In genomic region chr2:26971911-26972786, GRCh38 we compare ENCODE assay signal across 8 cellular contexts. TPM values are rescaled to one million over a fixed set of nuclear protein-coding genes. Genes with fewer than 3 reads are reported as not detected.
A peak's percentile ranks its signal among the peaks of the same experiment; 100 is the strongest.
DNase-seq lines count a peak whose midpoint lies in the region; ATAC-seq and TF ChIP-seq lines count a peak whose summit lies in the region.

No MANE protein-coding gene starts in this region.

- H3K9me3 Mint-ChIP-seq in central memory CD8-positive, alpha-beta T cell: no peaks in the 10 kb centered on the region

- peaks cover 6% of the 10 kb centered on the region for H3K36me3 Mint-ChIP-seq in central memory CD8-positive, alpha-beta T cell (ENCODE audit: insufficient read depth)

- no peak overlapping the region for H3K9ac ChIP-seq in muscle layer of colon (ENCODE audit: low read length)

- H3K4me1 ChIP-seq in muscle layer of colon (ENCODE audit: insufficient read depth, low read length): peaks cover 17% of the 10 kb centered on the region
- H3K4me1 ChIP-seq in SJCRH30: no peaks in the 10 kb centered on the region; the same call in 1 of the 2 replicates

- CTCF ChIA-PET in AG04450 (lab: Charles Lee): interaction anchor here (0.6 to 3.0 kb wide), 3 partner anchors 11 to 105 kb away, joined by 7 to 15 read pairs (median 10); no protein-coding TSS in a partner anchor

- peaks cover 23% of the 10 kb centered on the region for H3K4me1 Mint-ChIP-seq in central memory CD8-positive, alpha-beta T cell

- no peak overlapping the region for H3K27ac Mint-ChIP-seq in central memory CD8-positive, alpha-beta T cell (ENCODE audit: low read depth)

- no peak for ATAC-seq in central memory CD8-positive, alpha-beta T cell (replicated peaks; ENCODE audit: extremely low read depth, poor library complexity, severe bottlenecking)
- ATAC-seq in GM21367 (IDR thresholded peaks at IDR 0.05; ENCODE audit: unreplicated experiment) (no peak), HG02759 (IDR thresholded peaks at IDR 0.05; ENCODE audit: unreplicated experiment) (no peak)

- H3K27me3 Mint-ChIP-seq in central memory CD8-positive, alpha-beta T cell: peaks cover 20% of the 10 kb centered on the region

- H3K36me3 ChIP-seq in muscle layer of colon (ENCODE audit: insufficient read depth, low read length): no peaks in the 10 kb centered on the region
- H3K36me3 ChIP-seq in SJCRH30: no peaks in the 10 kb centered on the region

- TF ChIP-seq CTCF in AG04450 (IDR thresholded peaks at IDR 0.05; ENCODE audit: low read depth, low read length) (no peak), HFF-Myc (IDR thresholded peaks at IDR 0.05; ENCODE audit: low read depth, low read length, missing control alignments) (no peak)

- H3K9me3 ChIP-seq in AG04450 (ENCODE audit: control insufficient read depth, insufficient read depth, low read length): no peaks in the 10 kb centered on the region
- H3K9me3 ChIP-seq in muscle layer of colon (ENCODE audit: low read length): no peaks in the 10 kb centered on the region
- H3K9me3 ChIP-seq in SJCRH30 (replicated peaks): no peaks in the 10 kb centered on the region

- H3K27me3 ChIP-seq in AG04450 (ENCODE audit: control insufficient read depth, insufficient read depth, low read length) (no peaks in the 10 kb centered on the region), muscle layer of colon (ENCODE audit: control insufficient read depth in 1 of 2, insufficient read depth in 2 of 2, low read length in 2 of 2) (no peaks in the 10 kb centered on the region), SJCRH30 (peaks cover 52% of the 10 kb centered on the region)

- peak overlapping the region; percentile 66 for H3K4me3 Mint-ChIP-seq in central memory CD8-positive, alpha-beta T cell

- POLR2A ChIA-PET in AG04450 (lab: Yijun Ruan, JAX): interaction anchor here (0.6 kb wide), 1 partner anchor 102 kb away, joined by 6 read pairs; no protein-coding TSS in a partner anchor

- DNase-seq in AG04450 (ENCODE audit: low read depth, low spot score) (no peak), HFF-Myc (ENCODE audit: extremely low read depth, low read depth) (no peak), SJCRH30 (no peak), A172 (ENCODE audit: low spot score) (no peak)
- no peak for DNase-seq in central memory CD8-positive, alpha-beta T cell (ENCODE audit: low spot score in 2 of 2)

- H3K27ac ChIP-seq in AG04450 (ENCODE audit: low read depth, low read length) (no peak overlapping the region), muscle layer of colon (ENCODE audit: low read depth, low read length) (peak overlapping the region; percentile 27), SJCRH30 (no peak overlapping the region)

- peak overlapping the region; percentile 86 for H3K4me3 ChIP-seq in AG04450 (ENCODE audit: low read depth, low read length)
- peak overlapping the region; percentile 62; the same call in 1 of the 2 replicates for H3K4me3 ChIP-seq in HFF-Myc (replicated peaks; ENCODE audit: low read depth, low read length)
- H3K4me3 ChIP-seq in muscle layer of colon (ENCODE audit: low read depth in 1 of 2, low read length in 2 of 2): peak overlapping the region in 1 of 2 donors; percentile 86
- no peak overlapping the region for H3K4me3 ChIP-seq in SJCRH30

RNA-seq across cellular contexts. Expression of gene MAPRE3, which starts 1.7 kb away (rescaled TPM):
- polyA plus RNA-seq in AG04450 (2011; rRNA removed): 16.4 and 16.8 TPM in 2 replicates
- polyA minus RNA-seq in AG04450 (2011; rRNA and poly(A)+ RNA removed): 11.8 and 15.0 TPM in 2 replicates
- total RNA-seq in SJCRH30 (2014; rRNA removed; shearing (Covaris generic)): 0.51 and 0.57 TPM in 2 replicates
- 7.1 and 9.7 TPM in 2 replicates for total RNA-seq in A172 (2014; rRNA removed; shearing (Covaris generic))
